9 cellular contexts compared by ENCODE assay signal in genomic region chr14:102819790-102820330, GRCh38.
DNase-seq lines count a peak whose midpoint lies in the region; ATAC-seq and TF ChIP-seq lines count a peak whose summit lies in the region.
"Had no signal": no experiment of that assay in that cellular context is flagged by ENCODE, and none has a peak within 500 bp of the region (broad histone marks: within the 10 kb centered on the region; RNA-seq: fewer than 3 reads in every experiment).

No MANE protein-coding gene starts in this region.

- TF ChIP-seq CTCF in MM.1S (IDR thresholded peaks at IDR 0.05; ENCODE audit: low read length) (no peak), fibroblast of pulmonary artery (IDR thresholded peaks at IDR 0.05; ENCODE audit: low read length, missing control alignments) (no peak)

- DNase-seq in MM.1S (peak; percentile 25), fibroblast of pulmonary artery (ENCODE audit: low read depth) (peak; percentile 19), cortex of kidney (lab: John Stamatoyannopoulos, UW) (no peak), DMS153 treated with DMSO at 0.1 percent for 48 hours (lab: John Stamatoyannopoulos, UW; ENCODE audit: unreplicated experiment) (no peak), NCI-H187 (lab: John Stamatoyannopoulos, UW) (no peak), kidney tubule cell (ENCODE audit: low spot score) (no peak)

- H3K4me1 ChIP-seq in MM.1S (ENCODE audit: low read length): 0 out of 2 replicates have a peak, but pooled peaks cover 3% of the 10 kb centered on the region

- no peaks in the 10 kb centered on the region for H3K36me3 ChIP-seq in MM.1S (replicated peaks; ENCODE audit: insufficient read depth, low read length)

- H3K9me3 ChIP-seq in MM.1S (replicated peaks; ENCODE audit: insufficient read depth, low read length): no peaks in the 10 kb centered on the region

- H3K79me2 ChIP-seq in MM.1S (ENCODE audit: low read length): peaks cover 86% of the 10 kb centered on the region

- peak overlapping the region; percentile 55 for H3K9ac ChIP-seq in MM.1S (ENCODE audit: low read length)

- H3K27ac ChIP-seq in MM.1S (ENCODE audit: low read length): peak overlapping the region; percentile 79
- H3K27ac ChIP-seq: SK-N-MC had no signal

- no peak overlapping the region for H2AFZ ChIP-seq in MM.1S (ENCODE audit: low read length)

- peak; percentile 20 for ATAC-seq in GM18502 (IDR thresholded peaks at IDR 0.05; ENCODE audit: poor library complexity, unreplicated experiment)
- peak; percentile 10 for ATAC-seq in GM21717 (IDR thresholded peaks at IDR 0.05; ENCODE audit: unreplicated experiment)

- H3K4me3 ChIP-seq in MM.1S (ENCODE audit: low read length) (peak overlapping the region; percentile 65), fibroblast of pulmonary artery (replicated peaks; ENCODE audit: low read depth, low read length) (no peak overlapping the region)
- H3K4me3 ChIP-seq: SK-N-MC had no signal

- peak overlapping the region; percentile 81 for H3K4me2 ChIP-seq in MM.1S (ENCODE audit: low read depth, low read length)

- H3F3A ChIP-seq in MM.1S (ENCODE audit: insufficient read depth, low read length): peaks cover 16% of the 10 kb centered on the region

- no peaks in the 10 kb centered on the region for H4K20me1 ChIP-seq in MM.1S (ENCODE audit: insufficient read depth, low read length)

- H3K27me3 ChIP-seq in MM.1S (replicated peaks; ENCODE audit: insufficient read depth, low read length): no peaks in the 10 kb centered on the region

- no peaks in the 10 kb centered on the region for H3K9me2 ChIP-seq in MM.1S (replicated peaks; ENCODE audit: insufficient read depth, low read length)

Comparison
In these comparisons a context has a peak if more than half of its experiments do, and no peak if none do; other contexts are left out.
1. DNase-seq: peak in MM.1S (single experiment) and fibroblast of pulmonary artery (single experiment); none in cortex of kidney (single experiment), DMS153 treated with DMSO at 0.1 percent for 48 hours (single experiment), NCI-H187 (0 of 2) and kidney tubule cell (single experiment).